In genomic region chr1:173173388-173173787, GRCh38 we compare ENCODE assay signal across 28 cellular contexts.
"Had no signal": no experiment of that assay in that cellular context is flagged by ENCODE, and none has a peak within 500 bp of the region (broad histone marks: within the 10 kb centered on the region; RNA-seq: fewer than 3 reads in every experiment).

No MANE protein-coding gene starts in this region.

- ATAC-seq: effector memory CD8-positive, alpha-beta T cell; esophagus mucosa; foreskin keratinocyte; gastrocnemius medialis; gastroesophageal sphincter; heart left ventricle; heart right ventricle had no signal

- FAIRE-seq: colon, endometrium, endothelial cell of umbilical vein, frontal cortex had no signal

- H3K4me1 ChIP-seq: colonic mucosa, esophagus muscularis mucosa, foreskin keratinocyte, gastrocnemius medialis, gastroesophageal sphincter, heart left ventricle, heart right ventricle had no signal

- H3K36me3 ChIP-seq: colonic mucosa, esophagus muscularis mucosa, esophagus squamous epithelium, gastrocnemius medialis, gastroesophageal sphincter, heart left ventricle, heart right ventricle had no signal

- H3K4me3 ChIP-seq: colonic mucosa, coronary artery, dorsolateral prefrontal cortex, esophagus muscularis mucosa, esophagus squamous epithelium, gastrocnemius medialis, gastroesophageal sphincter, heart left ventricle, heart right ventricle had no signal

- H3K9me3 ChIP-seq: colonic mucosa, gastrocnemius medialis had no signal

- H3K27ac ChIP-seq: colonic mucosa, coronary artery, dorsolateral prefrontal cortex, epithelial cell of prostate, esophagus muscularis mucosa, esophagus squamous epithelium, foreskin keratinocyte, gastrocnemius medialis, gastroesophageal sphincter, heart left ventricle, heart right ventricle had no signal

- H3K27me3 ChIP-seq: colonic mucosa, dorsolateral prefrontal cortex, esophagus muscularis mucosa, esophagus squamous epithelium, foreskin keratinocyte, gastrocnemius medialis, gastroesophageal sphincter, heart left ventricle, heart right ventricle had no signal

- DNase-seq: colonic mucosa; cortex of kidney; dermis blood vessel endothelial cell; dorsolateral prefrontal cortex; effector CD4-positive, alpha-beta T cell; effector CD8-positive, alpha-beta T cell; effector memory CD4-positive, alpha-beta T cell; effector memory CD8-positive, alpha-beta T cell; endodermal cell; erythroblast; esophagus squamous epithelium; foreskin fibroblast; foreskin keratinocyte; foreskin melanocyte; gastrocnemius medialis; glutamatergic neuron; head of caudate nucleus; heart left ventricle; heart right ventricle had no signal
